11 cellular contexts compared by ENCODE assay signal in genomic region chr2:11540148-11540995, GRCh38. TPM values are rescaled to one million over a fixed set of nuclear protein-coding genes. Genes with fewer than 3 reads are reported as not detected.
DNase-seq lines count a peak whose midpoint lies in the region; ATAC-seq and TF ChIP-seq lines count a peak whose summit lies in the region.
"Had no signal": no experiment of that assay in that cellular context is flagged by ENCODE, and none has a peak within 500 bp of the region (broad histone marks: within the 10 kb centered on the region; RNA-seq: fewer than 3 reads in every experiment).

No MANE protein-coding gene starts in this region.

- no peak for ATAC-seq in HG02610 (IDR thresholded peaks at IDR 0.05; ENCODE audit: unreplicated experiment)
- ATAC-seq: effector memory CD8-positive, alpha-beta T cell had no signal

- H3K27me3 Mint-ChIP-seq in CD4-positive, alpha-beta memory T cell, result peaks cover 26 to 37% of the 10 kb centered on the region in 2 donors

- intact Hi-C loops in breast epithelium (cut with DNase I; ENCODE audit: low total_unique reads), result no loop called here
- intact Hi-C loops in CD4-positive, alpha-beta memory T cell (cut with micrococcal nuclease), result no loop called here

- H3K4me3 Mint-ChIP-seq in CD4-positive, alpha-beta memory T cell, result no peak overlapping the region
- H3K4me3 Mint-ChIP-seq: effector memory CD8-positive, alpha-beta T cell; naive B cell had no signal

- peak; percentile 78 for DNase-seq in DMS 273 (lab: John Stamatoyannopoulos, UW; ENCODE audit: unreplicated experiment)
- peak; percentile 94 for DNase-seq in NCI-H187 treated with DMSO at 0.1 percent for 48 hours (lab: John Stamatoyannopoulos, UW)
- peak in 1 of 2 donors; percentile 15 for DNase-seq in breast epithelium (ENCODE audit: low spot score in 2 of 2)
- no peak for DNase-seq in CD4-positive, alpha-beta memory T cell
- no peak for DNase-seq in SK-N-DZ (ENCODE audit: low spot score)
- DNase-seq in germinal center (ENCODE audit: low spot score), result no peak
- DNase-seq: effector memory CD8-positive, alpha-beta T cell; naive B cell; PC-9 had no signal

- H3K9me3 Mint-ChIP-seq in CD4-positive, alpha-beta memory T cell, result peaks cover 0 to 1% (median 0%) of the 10 kb centered on the region in 8 donors
- H3K9me3 Mint-ChIP-seq: effector memory CD8-positive, alpha-beta T cell; naive B cell had no signal

- TF ChIP-seq CTCF in breast epithelium (IDR thresholded peaks at IDR 0.05), result no peak

- H3K9me3 ChIP-seq in breast epithelium (no peaks in the 10 kb centered on the region), mesodermal cell (ENCODE audit: control insufficient read depth, low read length) (no peaks in the 10 kb centered on the region)
- H3K9me3 ChIP-seq in CD4-positive, alpha-beta memory T cell (ENCODE audit: control insufficient read depth in 1 of 2, low read length in 2 of 2), result no peaks in the 10 kb centered on the region

- H3K4me1 ChIP-seq in breast epithelium, result no peaks in the 10 kb centered on the region
- H3K4me1 ChIP-seq in mesodermal cell (ENCODE audit: control insufficient read depth, insufficient read depth, low read length, poor library complexity, severe bottlenecking), result peaks cover 23% of the 10 kb centered on the region
- H3K4me1 ChIP-seq in CD4-positive, alpha-beta memory T cell (ENCODE audit: insufficient read depth, low read length), result no peaks in the 10 kb centered on the region

- no peaks in the 10 kb centered on the region for H3K4me1 Mint-ChIP-seq in CD4-positive, alpha-beta memory T cell
- H3K4me1 Mint-ChIP-seq: naive B cell had no signal

- WGBS in mesodermal cell (ENCODE audit: insufficient coverage in 2 of 2), 2 experiments, result 66 to 69% methylated on average over 7 to 11 of the region's 12 CpGs

- H3K27me3 ChIP-seq in breast epithelium, result no peaks in the 10 kb centered on the region
- no peaks in the 10 kb centered on the region for H3K27me3 ChIP-seq in CD4-positive, alpha-beta memory T cell (ENCODE audit: insufficient read depth, low read length)

- CTCF ChIA-PET in CD4-positive, alpha-beta memory T cell (lab: Charles Lee; ENCODE audit: partially characterized antibody), result no interaction called here

- POLR2A ChIA-PET in CD4-positive, alpha-beta memory T cell (lab: Charles Lee; ENCODE audit: partially characterized antibody), result no interaction called here

- no peak for TF ChIP-seq POLR2A in breast epithelium (IDR thresholded peaks at IDR 0.05)

- H3K36me3 ChIP-seq in breast epithelium (no peaks in the 10 kb centered on the region), mesodermal cell (ENCODE audit: control insufficient read depth, insufficient read depth, low read length) (peaks cover 6% of the 10 kb centered on the region)
- no peaks in the 10 kb centered on the region for H3K36me3 ChIP-seq in CD4-positive, alpha-beta memory T cell (ENCODE audit: insufficient read depth, low read length)

- no peak overlapping the region for H3K27ac Mint-ChIP-seq in CD4-positive, alpha-beta memory T cell
- H3K27ac Mint-ChIP-seq: effector memory CD8-positive, alpha-beta T cell had no signal

- H3K27ac ChIP-seq in breast epithelium (peak overlapping the region; percentile 54 to 60), mesodermal cell (ENCODE audit: low read depth, low read length, severe bottlenecking) (peak overlapping the region; percentile 36)
- H3K27ac ChIP-seq in CD4-positive, alpha-beta memory T cell (ENCODE audit: low read depth, low read length), result no peak overlapping the region
- H3K27ac ChIP-seq: PC-9 had no signal

- H3K36me3 Mint-ChIP-seq in CD4-positive, alpha-beta memory T cell, result no peaks in the 10 kb centered on the region
- H3K36me3 Mint-ChIP-seq: naive B cell had no signal

- H3K4me3 ChIP-seq in breast epithelium (peak overlapping the region; percentile 4 to 41 (median 37)), mesodermal cell (ENCODE audit: extremely low read depth, insufficient read depth, low read length, poor library complexity, severe bottlenecking) (no peak overlapping the region)
- no peak overlapping the region for H3K4me3 ChIP-seq in CD4-positive, alpha-beta memory T cell (ENCODE audit: low read length in 2 of 2)
- H3K4me3 ChIP-seq: PC-9 had no signal

RNA-seq across cellular contexts. Expression of gene GREB1, which starts 6.5 kb away (rescaled TPM):
- 10 to 100 TPM in 2 of 3 donors, 1 to 10 TPM in 1; 5.4 to 83.6 (median 42.9) TPM for total RNA-seq in breast epithelium
- polyA plus RNA-seq in mesodermal cell (2013, experiment 1 of 2), result 19.7 TPM
- 15.9 TPM for polyA plus RNA-seq in mesodermal cell (2013, experiment 2 of 2)
- 1 to 10 TPM in 1 of 2 experiments, under 1 TPM in 1; 0.19 to 1.1 TPM for total RNA-seq in CD4-positive, alpha-beta memory T cell
- not detected for polyA plus RNA-seq in CD4-positive, alpha-beta memory T cell
- 18.4 and 26.3 TPM in 2 replicates for polyA plus RNA-seq in SK-N-DZ (2014; cell fraction: cytosol; rRNA removed)
- 20.3 and 31.5 TPM in 2 replicates for polyA plus RNA-seq in SK-N-DZ (2014; cell fraction: nucleus; rRNA removed)

Comparison
In these comparisons a context has a peak if more than half of its experiments do, and no peak if none do; other contexts are left out.
1. DNase-seq: peak in DMS 273 (single experiment) and NCI-H187 treated with DMSO at 0.1 percent for 48 hours (single experiment); none in CD4-positive, alpha-beta memory T cell (0 of 5), SK-N-DZ (single experiment) and germinal center (single experiment).
2. H3K4me3 ChIP-seq: peak in breast epithelium (3 of 3); none in mesodermal cell (single experiment) and CD4-positive, alpha-beta memory T cell (0 of 2).